ENCODE assay signal across 8 cellular contexts in genomic region chr1:32695098-32695904, GRCh38. TPM values are rescaled to one million over a fixed set of nuclear protein-coding genes. Genes with fewer than 3 reads are reported as not detected.
DNase-seq lines count a peak whose midpoint lies in the region; ATAC-seq, FAIRE-seq and TF ChIP-seq lines count a peak whose summit lies in the region.

No MANE protein-coding gene starts in this region.

- peaks cover 14% of the 10 kb centered on the region for H3K4me1 ChIP-seq in IMR-90 (ENCODE audit: control insufficient read depth, insufficient read depth, low read length)
- H3K4me1 ChIP-seq in adrenal gland (replicated peaks in 1 of 2): peaks cover 0 to 19% of the 10 kb centered on the region in 2 donors
- peaks cover 16% of the 10 kb centered on the region for H3K4me1 ChIP-seq in testis

- CTCF ChIA-PET in IMR-90 (lab: Yijun Ruan, JAX): interaction anchor here (0.7 to 0.9 kb wide), 2 partner anchors 92 to 117 kb away, joined by 3 to 5 read pairs; no protein-coding TSS in a partner anchor

- no peak overlapping the region for H2AK5ac ChIP-seq in IMR-90 (ENCODE audit: low read depth, low read length)

- peaks cover 32% of the 10 kb centered on the region for H4K20me1 ChIP-seq in IMR-90 (ENCODE audit: insufficient read depth, low read length)

- no peak for TF ChIP-seq RAD21 in IMR-90 (IDR thresholded peaks at IDR 0.05; ENCODE audit: low read length)

- H2BK15ac ChIP-seq in IMR-90 (ENCODE audit: low read depth, low read length): no peak overlapping the region

- 0 out of 2 replicates have a peak overlapping the region, but pooled peaks have one; percentile 3 for H2BK120ac ChIP-seq in IMR-90 (ENCODE audit: low read depth, low read length)

- H3K56ac ChIP-seq in IMR-90 (ENCODE audit: extremely low read depth, insufficient read depth, low read length): no peak overlapping the region

- no TSS peak for BruUV-seq in IMR-90 (replicated peaks; lab: Mats Ljungman, UMichigan)

- dilution Hi-C loops in IMR-90 (cut with HindIII; ENCODE audit: low sequenced_read_pairs, unreplicated experiment): no loop called here

- H3K9me1 ChIP-seq in IMR-90 (ENCODE audit: insufficient read depth, low read length): peaks cover 15% of the 10 kb centered on the region

- intact Hi-C loops in IMR-90 (cut with micrococcal nuclease) (no loop called here), adrenal gland (cut with DNase I) (no loop called here), testis (cut with DNase I; ENCODE audit: low total_unique reads) (no loop called here)

- peak overlapping the region; percentile 27; the same call in 1 of the 2 replicates for H3K14ac ChIP-seq in IMR-90 (replicated peaks; ENCODE audit: low read depth, low read length)

- H3K9ac ChIP-seq in IMR-90 (ENCODE audit: low read depth, low read length): no peak overlapping the region

- H3K27ac ChIP-seq in IMR-90 (ENCODE audit: insufficient read depth, low read length) (no peak overlapping the region), adrenal gland (peak overlapping the region in 2 of 5 donors; percentile 8 to 29), testis (peak overlapping the region in 1 of 2 donors; percentile 56)

- H3K27me3 ChIP-seq in IMR-90 (ENCODE audit: control insufficient read depth, insufficient read depth, low read length): no peaks in the 10 kb centered on the region
- no peaks in the 10 kb centered on the region for H3K27me3 ChIP-seq in adrenal gland
- no peaks in the 10 kb centered on the region for H3K27me3 ChIP-seq in testis

- no peak for TF ChIP-seq CTCF in IMR-90 (conservative IDR thresholded peaks at IDR 0.05; ENCODE audit: low read depth, low read length)
- TF ChIP-seq CTCF in adrenal gland (IDR thresholded peaks at IDR 0.05): no peak
- no peak for TF ChIP-seq CTCF in testis (IDR thresholded peaks at IDR 0.05)

- FAIRE-seq in frontal cortex (lab: Jason Lieb, UNC): no peak

- in situ Hi-C loops in IMR-90 (cut with MboI; ENCODE audit: low sequenced_read_pairs): no loop called here

- no peak overlapping the region for H2BK20ac ChIP-seq in IMR-90 (ENCODE audit: low read depth, low read length)

- H3K36me3 ChIP-seq in IMR-90 (ENCODE audit: control insufficient read depth, insufficient read depth, low read length): peaks cover 34% of the 10 kb centered on the region
- no peaks in the 10 kb centered on the region for H3K36me3 ChIP-seq in adrenal gland (replicated peaks in 1 of 2)
- no peaks in the 10 kb centered on the region for H3K36me3 ChIP-seq in testis (ENCODE audit: low read depth, missing control alignments)

- 57% methylated on average over 12 of the region's 17 CpGs; no CpG with 5 or more reads in 1 of the 2 experiments for WGBS in IMR-90 (ENCODE audit: extremely low coverage in 2 of 2, insufficient read length in 1 of 2), 2 experiments
- 55 to 63% (median 61%) methylated on average over 12 to 17 of the region's 17 CpGs for WGBS in adrenal gland, 4 donors
- WGBS in testis, 2 donors: 47 to 62% methylated on average over 15 to 17 of the region's 17 CpGs

- DNase-seq in IMR-90 (peak; percentile 65), adrenal gland (peak in 6 of 7 donors; percentile 75 to 93 (median 88)), hepatic stellate cell (ENCODE audit: low spot score) (peak; percentile 49), testis (peak; percentile 66), SHP77 treated with DMSO at 0.1 percent for 48 hours (lab: John Stamatoyannopoulos, UW) (no peak), NCI-H748 (lab: John Stamatoyannopoulos, UW; ENCODE audit: unreplicated experiment) (no peak), NCI-H2107 (lab: John Stamatoyannopoulos, UW) (no peak), frontal cortex (ENCODE audit: low spot score in 2 of 2) (no peak)

- TF ChIP-seq POLR2A in IMR-90 (IDR thresholded peaks at IDR 0.05; ENCODE audit: low read depth, low read length) (no peak), adrenal gland (IDR thresholded peaks at IDR 0.05) (no peak), testis (IDR thresholded peaks at IDR 0.05) (no peak)

- no peak overlapping the region for H3K18ac ChIP-seq in IMR-90 (ENCODE audit: low read depth, low read length)

- H2AFZ ChIP-seq in IMR-90 (replicated peaks; ENCODE audit: low read length, poor library complexity): no peak overlapping the region

- no peak overlapping the region for H4K91ac ChIP-seq in IMR-90 (ENCODE audit: insufficient read depth, low read depth, low read length)

- peak overlapping the region; percentile 9 for H2BK5ac ChIP-seq in IMR-90 (ENCODE audit: low read depth, low read length, poor library complexity, severe bottlenecking)

- no peak overlapping the region; the same call in 1 of the 2 replicates for H3K4ac ChIP-seq in IMR-90 (ENCODE audit: low read depth, low read length)

- POLR2A ChIA-PET in IMR-90 (lab: Charles Lee; ENCODE audit: unreplicated experiment): no interaction called here

- H4K8ac ChIP-seq in IMR-90 (ENCODE audit: low read depth in 2 of 2, low read length in 2 of 2): 0 out of 4 replicates have a peak overlapping the region, but pooled peaks of 1 of the 2 experiments have one; percentile 7

- peak overlapping the region; percentile 0; the same call in 1 of the 2 replicates for H3K4me2 ChIP-seq in IMR-90 (ENCODE audit: low read depth, low read length)

- no peaks in the 10 kb centered on the region for H3K9me3 ChIP-seq in IMR-90 (ENCODE audit: control insufficient read depth, insufficient read depth, low read length)
- H3K9me3 ChIP-seq in adrenal gland (replicated peaks in 1 of 3): no peaks in the 10 kb centered on the region
- no peaks in the 10 kb centered on the region for H3K9me3 ChIP-seq in testis

- H2AK9ac ChIP-seq in IMR-90 (replicated peaks; ENCODE audit: low read depth, low read length, poor library complexity): peak overlapping the region; percentile 4

- ATAC-seq in IMR-90 (ENCODE audit: low read depth): peak; percentile 44; the same call in 1 of the 2 replicates

- H4K5ac ChIP-seq in IMR-90 (ENCODE audit: low read depth, low read length): no peak overlapping the region

- H3K4me3 ChIP-seq in IMR-90 (ENCODE audit: insufficient read depth, low read depth, low read length) (no peak overlapping the region), adrenal gland (no peak overlapping the region), testis (no peak overlapping the region)

- H3K23ac ChIP-seq in IMR-90 (ENCODE audit: low read depth, low read length): no peak overlapping the region

- peaks cover 23 to 45% of the 10 kb centered on the region in 2 experiments for H3K79me1 ChIP-seq in IMR-90 (ENCODE audit: low read depth in 1 of 2, low read length in 2 of 2)

TF ChIP-seq in IMR-90, 13 proteins besides CTCF, POLR2A, EP300 and RAD21:
- TF ChIP-seq RFX5 (IDR thresholded peaks at IDR 0.05; ENCODE audit: low read depth, low read length) (no peak), SMC3 (IDR thresholded peaks at IDR 0.05; ENCODE audit: low read depth, low read length) (no peak), CEBPB (IDR thresholded peaks at IDR 0.05; ENCODE audit: low read depth, low read length) (no peak), MAFK (IDR thresholded peaks at IDR 0.05; ENCODE audit: low read depth, low read length) (no peak), NFE2L2 (IDR thresholded peaks at IDR 0.05; ENCODE audit: low read depth, low read length) (no peak), RCOR1 (IDR thresholded peaks at IDR 0.05; ENCODE audit: insufficient replicate concordance, low read length) (no peak), FOS (IDR thresholded peaks at IDR 0.05; ENCODE audit: low read depth, low read length) (no peak), CHD1 (IDR thresholded peaks at IDR 0.05; ENCODE audit: low read depth, low read length) (no peak), BHLHE40 (IDR thresholded peaks at IDR 0.05; ENCODE audit: low read depth, low read length) (no peak)

RNA-seq across cellular contexts. Expression of gene SYNC, which starts 7.3 kb away (rescaled TPM):
- total RNA-seq in IMR-90 (2012; rRNA removed) (103 and 139 TPM in 2 replicates), adrenal gland (10 to 100 TPM in 4 of 8 donors, 1 to 10 TPM in 4; 5.6 to 35.4 (median 10.4) TPM), testis (10 to 100 TPM in 1 of 2 donors, 1 to 10 TPM in 1; 9.0 to 11.8 TPM), frontal cortex (3.7 TPM)
- polyA plus RNA-seq in IMR-90 (2012; rRNA removed) (41.3 and 48.9 TPM in 2 replicates), adrenal gland (10 to 100 TPM in 1 of 3 donors, 1 to 10 TPM in 2; 3.2 to 15.2 (median 5.8) TPM), testis (ENCODE audit: insufficient read depth, low read depth, low replicate concordance) (12.4 TPM)
- polyA plus RNA-seq in IMR-90 (2012; cell fraction: cytosol; rRNA removed): 24.0 and 32.6 TPM in 2 replicates
- polyA plus RNA-seq in IMR-90 (2012; cell fraction: nucleus; rRNA removed; ENCODE audit: low replicate concordance): 15.3 and 50.5 TPM in 2 replicates

RNA-seq across cellular contexts. Expression of gene RBBP4, which starts 44.3 kb away (rescaled TPM):
- total RNA-seq in IMR-90 (2012; rRNA removed) (138 and 161 TPM in 2 replicates), adrenal gland (100 to 1,000 TPM in 7 of 8 donors, 10 to 100 TPM in 1; 99.1 to 212 (median 160) TPM), testis (100 to 1,000 TPM; 289 to 296 TPM), frontal cortex (191 TPM)
- polyA plus RNA-seq in IMR-90 (2012; rRNA removed) (71.0 and 82.9 TPM in 2 replicates), adrenal gland (100 to 1,000 TPM in 1 of 3 donors, 10 to 100 TPM in 2; 24.8 to 177 (median 35.0) TPM), testis (ENCODE audit: insufficient read depth, low read depth, low replicate concordance) (344 TPM)
- polyA plus RNA-seq in IMR-90 (2012; cell fraction: cytosol; rRNA removed): 30.3 and 58.3 TPM in 2 replicates
- polyA plus RNA-seq in IMR-90 (2012; cell fraction: nucleus; rRNA removed; ENCODE audit: low replicate concordance): 34.6 and 96.3 TPM in 2 replicates

RNA-seq across cellular contexts. Expression of gene ZBTB8OS, which starts 45.0 kb away (rescaled TPM):
- total RNA-seq in IMR-90 (2012; rRNA removed): 31.0 and 59.2 TPM in 2 replicates
- polyA plus RNA-seq in IMR-90 (2012; rRNA removed): 43.5 and 52.6 TPM in 2 replicates
- polyA plus RNA-seq in IMR-90 (2012; cell fraction: cytosol; rRNA removed): 13.7 and 23.7 TPM in 2 replicates
- polyA plus RNA-seq in IMR-90 (2012; cell fraction: nucleus; rRNA removed; ENCODE audit: low replicate concordance): 4.7 and 28.5 TPM in 2 replicates
- total RNA-seq in adrenal gland: 10 to 100 TPM in 7 of 8 donors, 1 to 10 TPM in 1; 9.7 to 43.7 (median 34.0) TPM
- polyA plus RNA-seq in adrenal gland: 10 to 100 TPM; 64.9 to 83.0 (median 77.2) TPM
- 10 to 100 TPM; 37.2 to 43.4 TPM for total RNA-seq in testis
- 39.3 TPM for polyA plus RNA-seq in testis (ENCODE audit: insufficient read depth, low read depth, low replicate concordance)
- total RNA-seq in frontal cortex: 22.4 TPM

Comparison
In these comparisons a context has a peak if more than half of its experiments do, and no peak if none do; other contexts are left out.
1. DNase-seq: peak in IMR-90 (single experiment), adrenal gland (6 of 7), hepatic stellate cell (single experiment) and testis (single experiment); none in SHP77 treated with DMSO at 0.1 percent for 48 hours (single experiment), NCI-H748 (single experiment), NCI-H2107 (single experiment) and frontal cortex (0 of 2).